8 cellular contexts compared by ENCODE assay signal in genomic region chr6:127266892-127267741, GRCh38.
DNase-seq lines count a peak whose midpoint lies in the region; ATAC-seq lines count a peak whose summit lies in the region.

No MANE protein-coding gene starts in this region.

- DNase-seq in NCI-H2196 (lab: John Stamatoyannopoulos, UW; ENCODE audit: unreplicated experiment), result peak; percentile 43
- DNase-seq in NCI-H2196 treated with DMSO at 0.1 percent for 48 hours (lab: John Stamatoyannopoulos, UW; ENCODE audit: unreplicated experiment), result no peak
- DNase-seq in NCI-H128 (lab: John Stamatoyannopoulos, UW; ENCODE audit: unreplicated experiment), result peak; percentile 5
- peak; percentile 7 for DNase-seq in activated CD4-positive, CD25-positive, alpha-beta regulatory T cell treated with anti-CD3 and anti-CD28 coated beads, Interleukin-2, amount 50 U/mL, for 16 hours (ENCODE audit: low read depth, low spot score)
- peak; percentile 42 for DNase-seq in central memory CD4-positive, alpha-beta T cell
- peak; percentile 54 for DNase-seq in stimulated activated CD4-positive, alpha-beta T cell treated with anti-CD3 and anti-CD28 coated beads, Interleukin-4, amount 100 ng/mL, for 1 hour

- ATAC-seq in HG02759 (IDR thresholded peaks at IDR 0.05; ENCODE audit: unreplicated experiment), result peak; percentile 80

- H3K27ac ChIP-seq in layer of hippocampus (ENCODE audit: low read depth, low read length), result peak overlapping the region; percentile 97

- H3K27me3 ChIP-seq in layer of hippocampus (ENCODE audit: control insufficient read depth, insufficient read depth, low read length), result no peaks in the 10 kb centered on the region
